ENCODE assay signal across 8 cellular contexts in genomic region chr15:38564557-38565286, GRCh38. TPM values are rescaled to one million over a fixed set of nuclear protein-coding genes. Genes with fewer than 3 reads are reported as not detected.
DNase-seq lines count a peak whose midpoint lies in the region; ATAC-seq and TF ChIP-seq lines count a peak whose summit lies in the region.

Gene RASGRP1, minus strand, starts transcription at chr15:38564814. Its CDS starts 186 bp downstream, at chr15:38564628.

- WGBS in neuronal stem cell (ENCODE audit: extremely low coverage in 2 of 2, insufficient read length in 2 of 2, insufficient replicate concordance in 1 of 2), 2 donors: no CpG with 5 or more reads among the region's 85 CpGs
- 3% methylated on average over 31 of the region's 85 CpGs for WGBS in suprapubic skin

- H3K4me2 ChIP-seq in neuronal stem cell (ENCODE audit: insufficient read depth, low read length, poor library complexity, severe bottlenecking): peak within 1 kb of the TSS; percentile 94

- POLR2A ChIA-PET in AG04450 (lab: Yijun Ruan, JAX): interaction anchor here (1.2 kb wide), 1 partner anchor 111 kb away, joined by 4 read pairs; the partner anchor contains the start of gene FAM98B

- no peak within 1 kb of the TSS for H3K4ac ChIP-seq in neuronal stem cell (ENCODE audit: low read length)

- peak within 1 kb of the TSS; percentile 94 for H2BK120ac ChIP-seq in neuronal stem cell (ENCODE audit: low read depth, low read length)

- H3K14ac ChIP-seq in neuronal stem cell (ENCODE audit: low read length): peak within 1 kb of the TSS; percentile 87

- H3K36me3 Mint-ChIP-seq in activated T-cell treated with anti-CD3 and anti-CD28 coated beads, Interleukin-2, amount 50 U/mL, for 4 hours (ENCODE audit: insufficient read depth): peaks cover 27% of the 10 kb centered on the region

- H3K4me1 Mint-ChIP-seq in activated T-cell treated with anti-CD3 and anti-CD28 coated beads, Interleukin-2, amount 50 U/mL, for 4 hours (ENCODE audit: low read depth): peaks cover 60% of the 10 kb centered on the region

- H3K36me3 ChIP-seq in neuronal stem cell (replicated peaks in 1 of 2; ENCODE audit: control insufficient read depth in 2 of 2, insufficient read depth in 2 of 2, low read length in 2 of 2) (no peaks in the 10 kb centered on the region), suprapubic skin (no peaks in the 10 kb centered on the region)

- H4K8ac ChIP-seq in neuronal stem cell (ENCODE audit: low read depth, low read length): peak within 1 kb of the TSS; percentile 65

- H3K27ac ChIP-seq in AG04450 (ENCODE audit: low read depth, low read length) (no peak within 1 kb of the TSS), neuronal stem cell (replicated peaks; ENCODE audit: low read length) (no peak within 1 kb of the TSS), suprapubic skin (peak within 1 kb of the TSS; percentile 73)

- H3K4me3 ChIP-seq in AG04450 (ENCODE audit: low read depth, low read length) (peak within 1 kb of the TSS; percentile 61), fibroblast of pulmonary artery (replicated peaks; ENCODE audit: low read depth, low read length) (peak within 1 kb of the TSS; percentile 46), neuronal stem cell (ENCODE audit: low read length in 2 of 2) (peak within 1 kb of the TSS; percentile 53 to 83), suprapubic skin (peak within 1 kb of the TSS; percentile 78)

- no peak for TF ChIP-seq EP300 in suprapubic skin (IDR thresholded peaks at IDR 0.05)

- H3K9me3 Mint-ChIP-seq in activated T-cell treated with anti-CD3 and anti-CD28 coated beads, Interleukin-2, amount 50 U/mL, for 4 hours: no peaks in the 10 kb centered on the region

- H3K18ac ChIP-seq in neuronal stem cell (ENCODE audit: low read length): peak within 1 kb of the TSS; percentile 94

- H2AFZ ChIP-seq in neuronal stem cell (ENCODE audit: low read length): peak within 1 kb of the TSS; percentile 99

- CTCF ChIA-PET in AG04450 (lab: Charles Lee): interaction anchor here (0.5 to 1.9 kb wide), 49 partner anchors 9 to 1630 kb away, joined by 3 to 29 read pairs (median 4); partner anchors contain the start of gene FAM98B

- no peaks in the 10 kb centered on the region for H3K27me3 Mint-ChIP-seq in activated T-cell treated with anti-CD3 and anti-CD28 coated beads, Interleukin-2, amount 50 U/mL, for 4 hours (ENCODE audit: low read depth)

- peak within 1 kb of the TSS; percentile 41 for H2BK12ac ChIP-seq in neuronal stem cell (ENCODE audit: low read length)

- DNase-seq in AG04450 (ENCODE audit: low read depth, low spot score) (no peak), NOMO-1 treated with DMSO at 0.1 percent for 48 hours (lab: John Stamatoyannopoulos, UW; ENCODE audit: unreplicated experiment) (peak; percentile 68), fibroblast of pulmonary artery (ENCODE audit: low read depth) (peak; percentile 36), neuronal stem cell (ENCODE audit: low spot score) (peak; percentile 66), suprapubic skin (ENCODE audit: low spot score in 2 of 2) (no peak)
- peak; percentile 86 for DNase-seq in activated T-cell treated with anti-CD3 and anti-CD28 coated beads, Interleukin-2, amount 50 U/mL, for 4 hours

- ATAC-seq in HG03060 (IDR thresholded peaks at IDR 0.05; ENCODE audit: low read depth, unreplicated experiment): peak; percentile 31
- ATAC-seq in activated T-cell treated with anti-CD3 and anti-CD28 coated beads, Interleukin-2, amount 50 U/mL, for 4 hours: peak; percentile 76 to 77

- peak within 1 kb of the TSS; percentile 92 for H3K9ac ChIP-seq in neuronal stem cell (ENCODE audit: low read depth, low read length, poor library complexity)

- TF ChIP-seq POLR2A in GM18526 (IDR thresholded peaks at IDR 0.05; ENCODE audit: extremely low read depth, insufficient read length): peak; percentile 34
- no peak for TF ChIP-seq POLR2A in suprapubic skin (IDR thresholded peaks at IDR 0.05)

- peaks cover 5% of the 10 kb centered on the region; the same call in 1 of the 2 replicates for H3K9me3 ChIP-seq in AG04450 (ENCODE audit: control insufficient read depth, insufficient read depth, low read length)
- H3K9me3 ChIP-seq in neuronal stem cell (replicated peaks in 1 of 2; ENCODE audit: control insufficient read depth in 2 of 2, insufficient read depth in 1 of 2, low read depth in 1 of 2, low read length in 2 of 2): no peaks in the 10 kb centered on the region
- no peaks in the 10 kb centered on the region for H3K9me3 ChIP-seq in suprapubic skin

- peak within 1 kb of the TSS; percentile 96 for H2BK15ac ChIP-seq in neuronal stem cell (ENCODE audit: low read length)

- H3K79me1 ChIP-seq in neuronal stem cell (ENCODE audit: low read depth, low read length): no peaks in the 10 kb centered on the region

- no peak within 1 kb of the TSS for H2BK5ac ChIP-seq in neuronal stem cell (ENCODE audit: low read length)

- TF ChIP-seq CTCF in AG04450 (IDR thresholded peaks at IDR 0.05; ENCODE audit: low read depth, low read length) (peak; percentile 24; the same call in 1 of the 2 replicates), fibroblast of pulmonary artery (IDR thresholded peaks at IDR 0.05; ENCODE audit: low read length, missing control alignments) (no peak), suprapubic skin (IDR thresholded peaks at IDR 0.05) (peak in 1 of 2 donors; percentile 18)

- peak within 1 kb of the TSS; percentile 81 for H2AK5ac ChIP-seq in neuronal stem cell (ENCODE audit: low read depth, low read length)

- peaks cover 3% of the 10 kb centered on the region in 2 donors for H3K4me1 ChIP-seq in neuronal stem cell (ENCODE audit: control insufficient read depth in 2 of 2, insufficient read depth in 1 of 2, low read depth in 1 of 2, low read length in 2 of 2)
- peaks cover 15% of the 10 kb centered on the region for H3K4me1 ChIP-seq in suprapubic skin

- peak within 1 kb of the TSS; percentile 80 for H3K23ac ChIP-seq in neuronal stem cell (ENCODE audit: low read depth, low read length, poor library complexity)

- peak within 1 kb of the TSS; percentile 96 for H3K4me3 Mint-ChIP-seq in activated T-cell treated with anti-CD3 and anti-CD28 coated beads, Interleukin-2, amount 50 U/mL, for 4 hours

- no peak within 1 kb of the TSS for H4K91ac ChIP-seq in neuronal stem cell (ENCODE audit: low read depth, low read length, poor library complexity)

- peaks cover 17% of the 10 kb centered on the region for H3K27me3 ChIP-seq in AG04450 (ENCODE audit: control insufficient read depth, insufficient read depth, low read length)
- H3K27me3 ChIP-seq in neuronal stem cell (ENCODE audit: control insufficient read depth in 3 of 3, insufficient read depth in 3 of 3, low read depth in 1 of 3, low read length in 3 of 3): peaks cover 5 to 60% (median 20%) of the 10 kb centered on the region in 3 experiments
- H3K27me3 ChIP-seq in suprapubic skin: peaks cover 39% of the 10 kb centered on the region

RNA-seq across cellular contexts. Expression of gene RASGRP1, which starts in this region (rescaled TPM):
- polyA plus RNA-seq in AG04450 (2011; rRNA removed): 1.2 and 1.3 TPM in 2 replicates
- 1.8 and 2.3 TPM in 2 replicates for polyA minus RNA-seq in AG04450 (2011; rRNA and poly(A)+ RNA removed)
- 10 to 100 TPM; 36.9 to 55.5 (median 47.6) TPM for total RNA-seq in activated T-cell treated with anti-CD3 and anti-CD28 coated beads, Interleukin-2, amount 50 U/mL, for 4 hours
- 4.9 TPM for polyA plus RNA-seq in neuronal stem cell (2013, experiment 1 of 2)
- 5.0 TPM for polyA plus RNA-seq in neuronal stem cell (2013, experiment 2 of 2)
- 10 to 100 TPM; 14.4 to 25.9 (median 18.1) TPM for total RNA-seq in suprapubic skin

Comparison
In these comparisons a context has a peak if more than half of its experiments do, and no peak if none do; other contexts are left out.
1. DNase-seq: peak in NOMO-1 treated with DMSO at 0.1 percent for 48 hours (single experiment), activated T-cell treated with anti-CD3 and anti-CD28 coated beads, Interleukin-2, amount 50 U/mL, for 4 hours (single experiment), fibroblast of pulmonary artery (single experiment) and neuronal stem cell (single experiment); none in AG04450 (single experiment) and suprapubic skin (0 of 2).
2. Peak in every context shown above with its lines, with median percentiles within 50 percentile points of each other: H3K4me3 ChIP-seq.